In the genomic region with DNA sequence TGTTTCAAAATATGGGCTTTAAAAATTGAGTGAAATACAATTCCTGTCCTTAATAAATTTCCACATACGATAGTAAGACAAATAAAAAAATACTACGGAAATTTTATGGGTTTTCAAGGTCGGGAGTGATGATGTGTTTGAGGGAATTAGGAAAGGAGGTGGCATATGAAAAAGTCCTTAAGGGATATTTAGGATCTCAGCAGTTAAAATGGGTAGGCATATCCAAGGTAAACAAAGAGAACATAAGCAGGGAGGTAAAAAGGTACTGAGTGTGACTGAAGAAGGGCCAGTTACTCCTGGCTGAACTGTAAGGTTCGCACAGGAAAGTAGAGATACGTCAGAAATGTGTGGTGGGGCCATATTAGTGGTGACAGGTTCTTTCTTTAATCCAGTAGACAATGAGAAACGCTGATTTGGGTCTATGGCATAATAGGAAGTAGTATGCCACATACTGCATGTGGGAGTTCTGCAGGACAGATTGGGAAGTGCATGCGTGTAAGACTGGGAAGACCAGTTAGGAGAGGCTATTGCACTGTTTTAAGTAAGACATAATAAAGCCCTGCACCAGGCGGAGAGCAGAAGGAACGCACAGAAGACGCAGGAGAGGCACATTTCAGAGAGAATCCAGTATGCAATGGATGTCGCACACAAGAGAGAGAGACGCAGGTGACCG, we compare ENCODE assay signal across 8 cellular contexts. TPM values are rescaled to one million over a fixed set of nuclear protein-coding genes. Genes with fewer than 3 reads are reported as not detected.
DNase-seq lines count a peak whose midpoint lies in the region; ATAC-seq, FAIRE-seq and TF ChIP-seq lines count a peak whose summit lies in the region.

No MANE protein-coding gene starts in this region.

- H3K9me3 ChIP-seq in ectodermal cell (ENCODE audit: control insufficient read depth, low read length) = no peaks in the 10 kb centered on the region
- H3K9me3 ChIP-seq in lung (ENCODE audit: control insufficient read depth in 2 of 2, insufficient read depth in 1 of 2, low read length in 1 of 2) = no peaks in the 10 kb centered on the region
- H3K9me3 ChIP-seq in tibial nerve = no peaks in the 10 kb centered on the region

- no peaks in the 10 kb centered on the region for H3K9me3 Mint-ChIP-seq in activated naive CD8-positive, alpha-beta T cell treated with anti-CD3 and anti-CD28 coated beads, Interleukin-2, amount 50 U/mL, for 24 hours

- H3K27ac ChIP-seq in ectodermal cell (ENCODE audit: insufficient read depth, low read depth, low read length, poor library complexity, severe bottlenecking) (peak overlapping the region; percentile 72), lung (ENCODE audit: low read depth in 1 of 2, low read length in 1 of 2) (peak overlapping the region; percentile 66 to 95), tibial nerve (peak overlapping the region; percentile 93 to 99 (median 94))

- H3K36me3 ChIP-seq in ectodermal cell (ENCODE audit: control insufficient read depth, insufficient read depth, low read length) (no peaks in the 10 kb centered on the region), lung (ENCODE audit: control insufficient read depth in 2 of 2, insufficient read depth in 2 of 2, low read length in 2 of 2) (no peaks in the 10 kb centered on the region), tibial nerve (no peaks in the 10 kb centered on the region)

- H3K4me3 Mint-ChIP-seq in activated naive CD8-positive, alpha-beta T cell treated with anti-CD3 and anti-CD28 coated beads, Interleukin-2, amount 50 U/mL, for 24 hours = no peak overlapping the region

- H3K4me3 ChIP-seq in ectodermal cell (ENCODE audit: insufficient read depth, low read depth, low read length) = peak overlapping the region; percentile 97
- peak overlapping the region; percentile 66 for H3K4me3 ChIP-seq in lung
- peak overlapping the region; percentile 71 to 98 (median 92) for H3K4me3 ChIP-seq in tibial nerve

- DNase-seq in ACHN = peak; percentile 80
- peak; percentile 50 for DNase-seq in GM13976 (ENCODE audit: low spot score)
- DNase-seq in HuH-7 (ENCODE audit: low spot score) = peak; percentile 44
- peak; percentile 72 for DNase-seq in RCC 7860 (ENCODE audit: low spot score)
- peak; percentile 51 for DNase-seq in lung (ENCODE audit: low spot score)
- peak in 1 of 2 donors; percentile 16 for DNase-seq in tibial nerve (ENCODE audit: low spot score in 2 of 2)
- DNase-seq in activated naive CD8-positive, alpha-beta T cell treated with anti-CD3 and anti-CD28 coated beads, Interleukin-2, amount 50 U/mL, for 24 hours = no peak

- no peak for TF ChIP-seq POLR2A in tibial nerve (IDR thresholded peaks at IDR 0.05)

- no peaks in the 10 kb centered on the region for H3K4me1 ChIP-seq in ectodermal cell (ENCODE audit: control insufficient read depth, insufficient read depth, low read length)
- peaks cover 1 to 5% of the 10 kb centered on the region in 2 donors for H3K4me1 ChIP-seq in lung (ENCODE audit: control insufficient read depth in 2 of 2, insufficient read depth in 2 of 2, low read length in 2 of 2)
- peaks cover 0 to 32% (median 6%) of the 10 kb centered on the region in 4 donors for H3K4me1 ChIP-seq in tibial nerve

- in situ Hi-C loops in ACHN (cut with HindIII; ENCODE audit: low pct_ligation_motif_present, low pct_unique_long_range_greater_than_20kb, low sequenced_read_pairs) (no loop called here), GM13976 (cut with MboI; ENCODE audit: low sequenced_read_pairs, unreplicated experiment) (no loop called here)

- H3K4me1 Mint-ChIP-seq in activated naive CD8-positive, alpha-beta T cell treated with anti-CD3 and anti-CD28 coated beads, Interleukin-2, amount 50 U/mL, for 24 hours = peaks cover 29% of the 10 kb centered on the region

- no peaks in the 10 kb centered on the region for H3K27me3 ChIP-seq in ectodermal cell (ENCODE audit: control insufficient read depth, insufficient read depth, low read length, poor library complexity, severe bottlenecking)
- no peaks in the 10 kb centered on the region for H3K27me3 ChIP-seq in lung (ENCODE audit: control insufficient read depth, insufficient read depth)
- no peaks in the 10 kb centered on the region for H3K27me3 ChIP-seq in tibial nerve

- WGBS in ectodermal cell, 2 experiments = 22 to 23% methylated on average over 13 of the region's 13 CpGs
- 14 to 16% methylated on average over 13 of the region's 13 CpGs for WGBS in lung, 2 donors
- 9 to 11% methylated on average over 13 of the region's 13 CpGs for WGBS in tibial nerve, 2 donors

- no peaks in the 10 kb centered on the region for H3K27me3 Mint-ChIP-seq in activated naive CD8-positive, alpha-beta T cell treated with anti-CD3 and anti-CD28 coated beads, Interleukin-2, amount 50 U/mL, for 24 hours

- TF ChIP-seq CTCF in GM13976 (IDR thresholded peaks at IDR 0.05; ENCODE audit: borderline replicate concordance, control extremely low read depth, extremely low read depth, insufficient read depth, missing control alignments) (no peak), lung (IDR thresholded peaks at IDR 0.05; ENCODE audit: control extremely low read depth, extremely low read depth) (peak; percentile 3), tibial nerve (IDR thresholded peaks at IDR 0.05) (peak in 3 of 5 experiments; percentile 15 to 45 (median 26))

- ATAC-seq in lung (ENCODE audit: insufficient read depth, low FRiP score) = peak; percentile 29
- ATAC-seq in activated naive CD8-positive, alpha-beta T cell treated with anti-CD3 and anti-CD28 coated beads, Interleukin-2, amount 50 U/mL, for 24 hours = no peak

- H3K27ac Mint-ChIP-seq in activated naive CD8-positive, alpha-beta T cell treated with anti-CD3 and anti-CD28 coated beads, Interleukin-2, amount 50 U/mL, for 24 hours = no peak overlapping the region

- TF ChIP-seq EP300 in tibial nerve (IDR thresholded peaks at IDR 0.05) = no peak

- FAIRE-seq in RCC 7860 (lab: Jason Lieb, UNC) = no peak

- H3K36me3 Mint-ChIP-seq in activated naive CD8-positive, alpha-beta T cell treated with anti-CD3 and anti-CD28 coated beads, Interleukin-2, amount 50 U/mL, for 24 hours (ENCODE audit: low read depth) = peaks cover 14% of the 10 kb centered on the region

RNA-seq across cellular contexts. Expression of a gene that starts 0.9 kb away (rescaled TPM):
- 164 TPM for polyA plus RNA-seq in ectodermal cell (2013, experiment 1 of 4)
- 141 TPM for polyA plus RNA-seq in ectodermal cell (2013, experiment 2 of 4)
- 90.1 TPM for polyA plus RNA-seq in ectodermal cell (2013, experiment 3 of 4)
- 103 TPM for polyA plus RNA-seq in ectodermal cell (2013, experiment 4 of 4)
- total RNA-seq in lung (100 to 1,000 TPM; 127 to 177 TPM), tibial nerve (10 to 100 TPM; 11.4 to 54.4 (median 18.2) TPM)
- 10 to 100 TPM; 15.5 to 56.2 TPM for polyA plus RNA-seq in lung
